Comparison of ENCODE assay signal across 2 cellular contexts in genomic region chr1:16704502-16705100, GRCh38. TPM values are rescaled to one million over a fixed set of nuclear protein-coding genes. Genes with fewer than 3 reads are reported as not detected.
"Had no signal": no experiment of that assay in that cellular context is flagged by ENCODE, and none has a peak within 500 bp of the region (broad histone marks: within the 10 kb centered on the region; RNA-seq: fewer than 3 reads in every experiment).

No MANE protein-coding gene starts in this region.

RNA-seq across cellular contexts. Expression of gene RNU1-4, which starts 35.7 kb away (rescaled TPM):
- total RNA-seq: myocyte had no signal
- polyA plus RNA-seq: heart right ventricle had no signal

RNA-seq across cellular contexts. Expression of gene RNU1-3, which starts 37.9 kb away (rescaled TPM):
- total RNA-seq: myocyte had no signal
- polyA plus RNA-seq: heart right ventricle had no signal
